ENCODE assay signal across 32 cellular contexts in the genomic region with DNA sequence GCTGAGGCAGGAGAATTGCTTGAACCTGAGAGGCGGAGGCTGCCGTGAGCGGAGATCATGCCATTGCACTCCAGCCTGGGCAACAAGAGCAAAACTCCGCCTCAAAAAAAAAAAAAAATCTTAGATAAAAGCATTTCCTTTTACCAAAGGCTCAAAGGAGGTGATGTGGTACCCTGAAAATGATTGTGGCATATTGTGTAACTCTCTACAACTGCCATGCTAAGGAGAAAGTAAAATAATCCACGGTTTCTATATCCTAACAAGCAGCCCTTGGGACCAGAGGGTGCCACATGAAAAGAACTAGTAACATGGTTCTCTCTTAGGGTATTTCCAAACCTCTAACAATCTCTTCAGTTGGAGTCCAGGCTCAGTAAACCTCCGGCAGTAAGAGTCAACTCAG. TPM values are rescaled to one million over a fixed set of nuclear protein-coding genes. Genes with fewer than 3 reads are reported as not detected.
"Had no signal": no experiment of that assay in that cellular context is flagged by ENCODE, and none has a peak within 500 bp of the region (broad histone marks: within the 10 kb centered on the region; RNA-seq: fewer than 3 reads in every experiment).

No MANE protein-coding gene starts in this region.

- H3K4me3 ChIP-seq: neural progenitor cell, ovary, psoas muscle, skin epidermis, smooth muscle cell, spleen, suprapubic skin, testis, tibial artery, transverse colon, upper lobe of right lung, uterus had no signal

- DNase-seq: natural killer cell; occipital lobe; ovary; posterior cingulate gyrus; psoas muscle; right cardiac atrium; spleen; stimulated activated CD4-positive, alpha-beta T cell treated with anti-CD3 and anti-CD28 coated beads, Interleukin-12 subunit alpha, Interleukin-12 subunit beta, amount 100 ng/mL, for 4 hours; stimulated activated CD4-positive, alpha-beta T cell treated with anti-CD3 and anti-CD28 coated beads, Interleukin-1b, Interleukin-23, amount 100 ng/mL, for 48 hours; stimulated activated CD4-positive, alpha-beta T cell treated with anti-CD3 and anti-CD28 coated beads, Interleukin-4, amount 100 ng/mL, for 1 hour; stimulated activated CD4-positive, alpha-beta T cell treated with anti-CD3 and anti-CD28 coated beads, Interleukin-4, amount 100 ng/mL, for 4 hours; stimulated activated CD8-positive, alpha-beta memory T cell treated with anti-CD3 and anti-CD28 coated beads, Interleukin-4, amount 100 ng/mL, for 48 hours; stimulated activated naive CD4-positive, alpha-beta T cell; stimulated activated naive CD8-positive, alpha-beta T cell treated with anti-CD3 and anti-CD28 coated beads, Interleukin-15, amount 100 ng/mL, for 72 hours; stimulated activated naive CD8-positive, alpha-beta T cell treated with anti-CD3 and anti-CD28 coated beads, Interleukin-15, Interleukin-2, amounts not matched to agents 100 U/mL and 50 U/mL, for 24 hours; substantia nigra; testis; tibial artery; transverse colon; upper lobe of right lung; uterus had no signal

- H3K9me3 ChIP-seq: ovary, psoas muscle, spleen, suprapubic skin, testis, tibial artery, transverse colon, upper lobe of right lung, uterus had no signal

- H3K4me1 Mint-ChIP-seq: natural killer cell; nephron; neural progenitor cell; stimulated activated memory B cell treated with anti-CD40 and anti-IgM and Interleukin-4, amounts not matched to agents 10 μg/mL and 1 μg/mL and 100 μg/mL, for 72 hours; stimulated activated naive CD8-positive, alpha-beta T cell treated with anti-CD3 and anti-CD28 coated beads, Interleukin-15, amount 100 ng/mL, for 72 hours had no signal

- H3K79me2 ChIP-seq: parathyroid adenoma had no signal

- H3K27ac ChIP-seq: neural progenitor cell, ovary, parathyroid adenoma, psoas muscle, skin epidermis, spleen, suprapubic skin, testis, tibial artery, transverse colon, upper lobe of right lung, uterus had no signal

- H3K9me3 Mint-ChIP-seq: natural killer cell; nephron; neural progenitor cell; stimulated activated memory B cell treated with anti-CD40 and anti-IgM and Interleukin-4, amounts not matched to agents 10 μg/mL and 1 μg/mL and 100 μg/mL, for 72 hours; stimulated activated naive CD8-positive, alpha-beta T cell treated with anti-CD3 and anti-CD28 coated beads, Interleukin-15, amount 100 ng/mL, for 72 hours; type B pancreatic cell had no signal

- ATAC-seq: natural killer cell; psoas muscle; right cardiac atrium; sciatic nerve; stimulated activated memory B cell treated with anti-CD40 and anti-IgM and Interleukin-4, amounts not matched to agents 10 μg/mL and 1 μg/mL and 100 μg/mL, for 72 hours; stimulated activated naive CD8-positive, alpha-beta T cell treated with anti-CD3 and anti-CD28 coated beads, Interleukin-15, amount 100 ng/mL, for 72 hours; stimulated activated naive CD8-positive, alpha-beta T cell treated with anti-CD3 and anti-CD28 coated beads, Interleukin-15, Interleukin-2, amounts not matched to agents 100 U/mL and 50 U/mL, for 24 hours; upper lobe of right lung had no signal

- H3K4me2 ChIP-seq: neural progenitor cell, smooth muscle cell had no signal

- H3K36me3 ChIP-seq: neural progenitor cell, ovary, uterus had no signal

- H3K4me3 Mint-ChIP-seq: natural killer cell; nephron; neural progenitor cell; stimulated activated memory B cell treated with anti-CD40 and anti-IgM and Interleukin-4, amounts not matched to agents 10 μg/mL and 1 μg/mL and 100 μg/mL, for 72 hours; stimulated activated naive CD8-positive, alpha-beta T cell treated with anti-CD3 and anti-CD28 coated beads, Interleukin-15, amount 100 ng/mL, for 72 hours; type B pancreatic cell had no signal

- H3K36me3 Mint-ChIP-seq: neural progenitor cell had no signal

- H2AFZ ChIP-seq: neural progenitor cell, parathyroid adenoma had no signal

- H3K27ac Mint-ChIP-seq: nephron; neural progenitor cell; progenitor cell of endocrine pancreas; stimulated activated memory B cell treated with anti-CD40 and anti-IgM and Interleukin-4, amounts not matched to agents 10 μg/mL and 1 μg/mL and 100 μg/mL, for 72 hours; stimulated activated naive CD8-positive, alpha-beta T cell treated with anti-CD3 and anti-CD28 coated beads, Interleukin-15, amount 100 ng/mL, for 72 hours; type B pancreatic cell had no signal

- H3K27me3 Mint-ChIP-seq: progenitor cell of endocrine pancreas; stimulated activated memory B cell treated with anti-CD40 and anti-IgM and Interleukin-4, amounts not matched to agents 10 μg/mL and 1 μg/mL and 100 μg/mL, for 72 hours; stimulated activated naive CD8-positive, alpha-beta T cell treated with anti-CD3 and anti-CD28 coated beads, Interleukin-15, amount 100 ng/mL, for 72 hours; type B pancreatic cell had no signal

- H3K9ac ChIP-seq: neural progenitor cell, parathyroid adenoma had no signal

- H3K4me1 ChIP-seq: neural progenitor cell, parathyroid adenoma, psoas muscle, spleen, suprapubic skin, testis, tibial artery, transverse colon, upper lobe of right lung, uterus had no signal

- H3K27me3 ChIP-seq: neural progenitor cell, ovary, spleen, suprapubic skin, testis, tibial artery, transverse colon, upper lobe of right lung, uterus had no signal

RNA-seq across cellular contexts. Expression of a gene that starts 38.8 kb away (rescaled TPM):
- total RNA-seq: occipital lobe, renal cortical epithelial cell, smooth muscle cell had no signal
- polyA plus RNA-seq: smooth muscle cell had no signal
